Comparison of ENCODE assay signal across 33 cellular contexts in genomic region chr17:40974366-40974765, GRCh38. TPM values are rescaled to one million over a fixed set of nuclear protein-coding genes. Genes with fewer than 3 reads are reported as not detected.
"Had no signal": no experiment of that assay in that cellular context is flagged by ENCODE, and none has a peak within 500 bp of the region (broad histone marks: within the 10 kb centered on the region; RNA-seq: fewer than 3 reads in every experiment).

No MANE protein-coding gene starts in this region.

- H3K27me3 ChIP-seq: suprapubic skin, testis, thyroid gland, upper lobe of left lung, uterus, vagina had no signal

- H3K27ac ChIP-seq: stomach, suprapubic skin, testis, thoracic aorta, thyroid gland, tibial artery, tibial nerve, transverse colon, upper lobe of left lung, upper lobe of right lung, uterus, vagina had no signal

- H3K36me3 Mint-ChIP-seq: stimulated activated effector memory CD8-positive, alpha-beta T cell treated with anti-CD3 and anti-CD28 coated beads, Interleukin-12 subunit alpha, Interleukin-12 subunit beta, amount 100 ng/mL, for 72 hours; stimulated activated memory B cell treated with anti-CD40 and anti-IgM and Interleukin-4, amounts not matched to agents 10 μg/mL and 1 μg/mL and 100 μg/mL, for 72 hours; stimulated activated naive B cell treated with anti-CD40 and anti-IgM and Interleukin-4, amounts not matched to agents 10 μg/mL and 1 μg/mL and 100 μg/mL, for 72 hours; type B pancreatic cell had no signal

- H3K4me3 Mint-ChIP-seq: stimulated activated effector memory CD8-positive, alpha-beta T cell treated with anti-CD3 and anti-CD28 coated beads, Interleukin-12 subunit alpha, Interleukin-12 subunit beta, amount 100 ng/mL, for 72 hours; stimulated activated memory B cell treated with anti-CD40 and anti-IgM and Interleukin-4, amounts not matched to agents 10 μg/mL and 1 μg/mL and 100 μg/mL, for 72 hours; stimulated activated naive B cell treated with anti-CD40 and anti-IgM and Interleukin-4, amounts not matched to agents 10 μg/mL and 1 μg/mL and 100 μg/mL, for 72 hours; stimulated activated naive CD8-positive, alpha-beta T cell treated with anti-CD3 and anti-CD28 coated beads, Interleukin-15, amount 100 ng/mL, for 72 hours; stimulated activated naive CD8-positive, alpha-beta T cell treated with anti-CD3 and anti-CD28 coated beads, Interleukin-15, Interleukin-2, amounts not matched to agents 100 ng/mL and 50 ng/mL, for 24 hours; type B pancreatic cell had no signal

- H3K9me3 Mint-ChIP-seq: stimulated activated effector memory CD8-positive, alpha-beta T cell treated with anti-CD3 and anti-CD28 coated beads, Interleukin-12 subunit alpha, Interleukin-12 subunit beta, amount 100 ng/mL, for 72 hours; stimulated activated memory B cell treated with anti-CD40 and anti-IgM and Interleukin-4, amounts not matched to agents 10 μg/mL and 1 μg/mL and 100 μg/mL, for 72 hours; stimulated activated naive B cell treated with anti-CD40 and anti-IgM and Interleukin-4, amounts not matched to agents 10 μg/mL and 1 μg/mL and 100 μg/mL, for 72 hours; stimulated activated naive CD8-positive, alpha-beta T cell treated with anti-CD3 and anti-CD28 coated beads, Interleukin-15, amount 100 ng/mL, for 72 hours; stimulated activated naive CD8-positive, alpha-beta T cell treated with anti-CD3 and anti-CD28 coated beads, Interleukin-15, Interleukin-2, amounts not matched to agents 100 ng/mL and 50 ng/mL, for 24 hours; type B pancreatic cell had no signal

- DNase-seq: stimulated activated CD4-positive, alpha-beta T cell treated with anti-CD3 and anti-CD28 coated beads, Interleukin-2, amount 100 ng/mL, for 48 hours; stimulated activated CD4-positive, alpha-beta T cell treated with anti-CD3 and anti-CD28 coated beads, Interleukin-4, amount 100 ng/mL, for 1 hour; stimulated activated CD4-positive, alpha-beta T cell treated with anti-CD3 and anti-CD28 coated beads, Interleukin-4, amount 100 ng/mL, for 24 hours; stimulated activated CD4-positive, alpha-beta T cell treated with anti-CD3 and anti-CD28 coated beads, Interleukin-4, amount 100 ng/mL, for 4 hours; stimulated activated CD8-positive, alpha-beta memory T cell treated with anti-CD3 and anti-CD28 coated beads, Interleukin-4, amount 100 ng/mL, for 48 hours; stimulated activated naive B cell treated with anti-CD40 and anti-IgM and Interleukin-4, amounts not matched to agents 10 μg/mL and 1 μg/mL and 100 μg/mL, for 72 hours; stimulated activated naive CD4-positive, alpha-beta T cell; stimulated activated naive CD4-positive, alpha-beta T cell treated with Interleukin-2 at 50 U/mL for 16 hours; stimulated activated naive CD8-positive, alpha-beta T cell treated with anti-CD3 and anti-CD28 coated beads, Interleukin-15, amount 100 ng/mL, for 72 hours; stimulated activated naive CD8-positive, alpha-beta T cell treated with anti-CD3 and anti-CD28 coated beads, Interleukin-15, Interleukin-2, amounts not matched to agents 100 U/mL and 50 U/mL, for 24 hours; stomach; substantia nigra; testis; thyroid gland; tibial artery; transverse colon; trophoblast cell; upper lobe of left lung; upper lobe of right lung; uterus had no signal

- H3K4me1 ChIP-seq: stomach, suprapubic skin, thyroid gland, tibial artery, tibial nerve, transverse colon, upper lobe of left lung, upper lobe of right lung, uterus, vagina had no signal

- H3K36me3 ChIP-seq: stomach, suprapubic skin, thoracic aorta, thyroid gland, tibial artery, tibial nerve, transverse colon, upper lobe of left lung, upper lobe of right lung, uterus, vagina had no signal

- FAIRE-seq: urothelium cell line had no signal

- H3K27ac Mint-ChIP-seq: stimulated activated effector memory CD8-positive, alpha-beta T cell treated with anti-CD3 and anti-CD28 coated beads, Interleukin-12 subunit alpha, Interleukin-12 subunit beta, amount 100 ng/mL, for 72 hours; stimulated activated memory B cell treated with anti-CD40 and anti-IgM and Interleukin-4, amounts not matched to agents 10 μg/mL and 1 μg/mL and 100 μg/mL, for 72 hours; stimulated activated naive B cell treated with anti-CD40 and anti-IgM and Interleukin-4, amounts not matched to agents 10 μg/mL and 1 μg/mL and 100 μg/mL, for 72 hours; stimulated activated naive CD8-positive, alpha-beta T cell treated with anti-CD3 and anti-CD28 coated beads, Interleukin-15, amount 100 ng/mL, for 72 hours; stimulated activated naive CD8-positive, alpha-beta T cell treated with anti-CD3 and anti-CD28 coated beads, Interleukin-15, Interleukin-2, amounts not matched to agents 100 ng/mL and 50 ng/mL, for 24 hours; type B pancreatic cell had no signal

- H3K4me3 ChIP-seq: stomach, suprapubic skin, testis, thoracic aorta, thyroid gland, tibial artery, tibial nerve, transverse colon, upper lobe of left lung, upper lobe of right lung, uterus, vagina had no signal

- ATAC-seq: stimulated activated effector memory CD8-positive, alpha-beta T cell treated with anti-CD3 and anti-CD28 coated beads, Interleukin-12 subunit alpha, Interleukin-12 subunit beta, amount 100 ng/mL, for 72 hours; stimulated activated memory B cell treated with anti-CD40 and anti-IgM and Interleukin-4, amounts not matched to agents 10 μg/mL and 1 μg/mL and 100 μg/mL, for 72 hours; stimulated activated naive B cell treated with anti-CD40 and anti-IgM and Interleukin-4, amounts not matched to agents 10 μg/mL and 1 μg/mL and 100 μg/mL, for 72 hours; stimulated activated naive CD8-positive, alpha-beta T cell treated with anti-CD3 and anti-CD28 coated beads, Interleukin-15, amount 100 ng/mL, for 72 hours; stimulated activated naive CD8-positive, alpha-beta T cell treated with anti-CD3 and anti-CD28 coated beads, Interleukin-15, Interleukin-2, amounts not matched to agents 100 U/mL and 50 U/mL, for 24 hours; upper lobe of right lung had no signal

- H3K4me1 Mint-ChIP-seq: stimulated activated effector memory CD8-positive, alpha-beta T cell treated with anti-CD3 and anti-CD28 coated beads, Interleukin-12 subunit alpha, Interleukin-12 subunit beta, amount 100 ng/mL, for 72 hours; stimulated activated memory B cell treated with anti-CD40 and anti-IgM and Interleukin-4, amounts not matched to agents 10 μg/mL and 1 μg/mL and 100 μg/mL, for 72 hours; stimulated activated naive B cell treated with anti-CD40 and anti-IgM and Interleukin-4, amounts not matched to agents 10 μg/mL and 1 μg/mL and 100 μg/mL, for 72 hours; stimulated activated naive CD8-positive, alpha-beta T cell treated with anti-CD3 and anti-CD28 coated beads, Interleukin-15, amount 100 ng/mL, for 72 hours had no signal

- H3K9me3 ChIP-seq: stomach, suprapubic skin, testis, thoracic aorta, thyroid gland, tibial artery, tibial nerve, transverse colon, upper lobe of left lung, upper lobe of right lung, uterus, vagina had no signal

- H3K27me3 Mint-ChIP-seq: type B pancreatic cell had no signal

RNA-seq across cellular contexts. Expression of gene KRT39, which starts 7.6 kb away (rescaled TPM):
- total RNA-seq: stomach, subcutaneous adipose tissue, temporal lobe, testis, thoracic aorta, thyroid gland, tibial nerve, transverse colon, upper lobe of left lung, ureter, urinary bladder, uterus, vagina had no signal
- polyA plus RNA-seq: stomach, urinary bladder had no signal

RNA-seq across cellular contexts. Expression of gene KRT40, which starts 9.8 kb away (rescaled TPM):
- total RNA-seq: stomach, subcutaneous adipose tissue, temporal lobe, thoracic aorta, thyroid gland, tibial nerve, upper lobe of right lung, ureter, urinary bladder, vagina had no signal
- polyA plus RNA-seq: urinary bladder had no signal

RNA-seq across cellular contexts. Expression of gene KRTAP3-3, which starts 19.6 kb away (rescaled TPM):
- total RNA-seq: stomach, subcutaneous adipose tissue, temporal lobe, testis, thoracic aorta, thyroid gland, tibial nerve, transverse colon, upper lobe of left lung, upper lobe of right lung, ureter, urinary bladder, uterus, vagina had no signal
- polyA plus RNA-seq: stomach, urinary bladder had no signal

RNA-seq across cellular contexts. Expression of gene KRTAP3-2, which starts 25.3 kb away (rescaled TPM):
- total RNA-seq: stomach, subcutaneous adipose tissue, temporal lobe, testis, thoracic aorta, thyroid gland, tibial nerve, transverse colon, upper lobe of left lung, upper lobe of right lung, ureter, urinary bladder, uterus, vagina had no signal
- polyA plus RNA-seq: stomach, urinary bladder had no signal

RNA-seq across cellular contexts. Expression of gene KRTAP3-1, which starts 34.6 kb away (rescaled TPM):
- total RNA-seq: stomach, subcutaneous adipose tissue, temporal lobe, testis, thoracic aorta, thyroid gland, tibial nerve, transverse colon, upper lobe of left lung, upper lobe of right lung, ureter, urinary bladder, uterus, vagina had no signal
- polyA plus RNA-seq: stomach, urinary bladder had no signal
